ENCODE assay signal across 24 cellular contexts in the genomic region with DNA sequence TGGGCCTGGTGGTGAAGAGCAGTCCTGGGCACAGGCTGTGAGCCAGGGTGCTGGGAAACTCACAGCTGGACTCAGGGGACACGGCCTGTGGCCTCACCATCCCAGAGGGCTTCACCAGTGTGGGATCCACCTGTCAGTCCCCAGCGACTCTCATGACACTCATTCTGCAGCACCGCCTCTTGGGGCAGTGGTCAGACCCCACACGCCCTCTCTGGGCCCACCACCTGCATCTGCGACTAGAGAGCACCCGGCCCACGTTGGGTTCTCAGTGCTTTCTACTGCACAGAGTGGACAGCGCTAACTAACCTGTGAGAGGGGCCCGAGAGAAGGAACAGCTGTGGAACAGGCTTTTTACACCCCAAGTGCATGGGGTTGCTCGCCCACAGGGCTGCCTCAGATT.
"Had no signal": no experiment of that assay in that cellular context is flagged by ENCODE, and none has a peak within 500 bp of the region (broad histone marks: within the 10 kb centered on the region; RNA-seq: fewer than 3 reads in every experiment).

No MANE protein-coding gene starts in this region.

- H3K4me1 ChIP-seq: parathyroid adenoma, prostate gland had no signal

- H3K4me3 ChIP-seq: coronary artery, dorsolateral prefrontal cortex, gastrocnemius medialis, heart right ventricle, lung, prostate gland, testis, tibial nerve had no signal

- H3K9me3 Mint-ChIP-seq: nephron progenitor cell; stimulated activated naive B cell treated with anti-CD40 and anti-IgM and Interleukin-4, amounts not matched to agents 10 μg/mL and 1 μg/mL and 100 μg/mL, for 72 hours; stimulated activated naive CD8-positive, alpha-beta T cell treated with anti-CD3 and anti-CD28 coated beads, Interleukin-15, amount 100 ng/mL, for 72 hours had no signal

- H3K27me3 ChIP-seq: dorsolateral prefrontal cortex, gastrocnemius medialis, heart right ventricle, testis, tibial nerve had no signal

- DNase-seq: effector CD8-positive, alpha-beta T cell; gastrocnemius medialis; heart right ventricle; hypothalamus; left cardiac atrium; left ventricle myocardium superior; mesenchymal stem cell; midbrain; nephron progenitor cell; stimulated activated CD4-positive, alpha-beta T cell treated with anti-CD3 and anti-CD28 coated beads, Interleukin-2, amount 100 ng/mL, for 24 hours; stimulated activated CD4-positive, alpha-beta T cell treated with anti-CD3 and anti-CD28 coated beads, Interleukin-4, amount 100 ng/mL, for 4 hours; stimulated activated naive B cell treated with anti-CD40 and anti-IgM and Interleukin-4, amounts not matched to agents 10 μg/mL and 1 μg/mL and 100 μg/mL, for 72 hours; stimulated activated naive CD8-positive, alpha-beta T cell treated with anti-CD3 and anti-CD28 coated beads, Interleukin-15, amount 100 ng/mL, for 72 hours; testis had no signal

- H3K36me3 ChIP-seq: gastrocnemius medialis, prostate gland, tibial nerve had no signal

- H3K27ac Mint-ChIP-seq: stimulated activated naive B cell treated with anti-CD40 and anti-IgM and Interleukin-4, amounts not matched to agents 10 μg/mL and 1 μg/mL and 100 μg/mL, for 72 hours; stimulated activated naive CD8-positive, alpha-beta T cell treated with anti-CD3 and anti-CD28 coated beads, Interleukin-15, amount 100 ng/mL, for 72 hours had no signal

- H3K9ac ChIP-seq: parathyroid adenoma had no signal

- H3K9me3 ChIP-seq: gastrocnemius medialis, heart right ventricle, prostate gland, testis, tibial nerve had no signal

- ATAC-seq: esophagus mucosa; gastrocnemius medialis; heart right ventricle; left cardiac atrium; left ventricle myocardium superior; sciatic nerve; stimulated activated naive B cell treated with anti-CD40 and anti-IgM and Interleukin-4, amounts not matched to agents 10 μg/mL and 1 μg/mL and 100 μg/mL, for 72 hours; stimulated activated naive CD8-positive, alpha-beta T cell treated with anti-CD3 and anti-CD28 coated beads, Interleukin-15, amount 100 ng/mL, for 72 hours had no signal

- FAIRE-seq: endometrium, keratinocyte had no signal

- H3K79me2 ChIP-seq: parathyroid adenoma had no signal

- H3K4me3 Mint-ChIP-seq: nephron progenitor cell; stimulated activated naive B cell treated with anti-CD40 and anti-IgM and Interleukin-4, amounts not matched to agents 10 μg/mL and 1 μg/mL and 100 μg/mL, for 72 hours; stimulated activated naive CD8-positive, alpha-beta T cell treated with anti-CD3 and anti-CD28 coated beads, Interleukin-15, amount 100 ng/mL, for 72 hours had no signal

- H3K27ac ChIP-seq: coronary artery, gastrocnemius medialis, heart right ventricle, parathyroid adenoma, prostate gland, testis had no signal

- H2AFZ ChIP-seq: parathyroid adenoma had no signal

- H3K27me3 Mint-ChIP-seq: stimulated activated naive B cell treated with anti-CD40 and anti-IgM and Interleukin-4, amounts not matched to agents 10 μg/mL and 1 μg/mL and 100 μg/mL, for 72 hours; stimulated activated naive CD8-positive, alpha-beta T cell treated with anti-CD3 and anti-CD28 coated beads, Interleukin-15, amount 100 ng/mL, for 72 hours had no signal

- H3K36me3 Mint-ChIP-seq: stimulated activated naive B cell treated with anti-CD40 and anti-IgM and Interleukin-4, amounts not matched to agents 10 μg/mL and 1 μg/mL and 100 μg/mL, for 72 hours had no signal
